ENCODE assay signal across 8 cellular contexts in genomic region chr2:221570321-221571107, GRCh38. TPM values are rescaled to one million over a fixed set of nuclear protein-coding genes. Genes with fewer than 3 reads are reported as not detected.
DNase-seq lines count a peak whose midpoint lies in the region; ATAC-seq and TF ChIP-seq lines count a peak whose summit lies in the region.

No MANE protein-coding gene starts in this region.

- H3K27ac Mint-ChIP-seq in endodermal cell = peak overlapping the region; percentile 16
- peak overlapping the region; percentile 39 to 94 (median 84) for H3K27ac Mint-ChIP-seq in naive thymus-derived CD4-positive, alpha-beta T cell

- H3K27ac ChIP-seq in heart right ventricle = no peak overlapping the region
- H3K27ac ChIP-seq in WERI-Rb-1 = no peak overlapping the region
- peak overlapping the region; percentile 25 for H3K27ac ChIP-seq in endodermal cell (ENCODE audit: low read depth, low read length)
- H3K27ac ChIP-seq in naive thymus-derived CD4-positive, alpha-beta T cell (ENCODE audit: low read depth, low read length) = no peak overlapping the region
- H3K27ac ChIP-seq in aorta (ENCODE audit: low read depth in 1 of 2, low read length in 2 of 2) = no peak overlapping the region

- H3K4me1 Mint-ChIP-seq in endodermal cell = peaks cover 55% of the 10 kb centered on the region
- peaks cover 22 to 62% (median 41%) of the 10 kb centered on the region in 7 donors for H3K4me1 Mint-ChIP-seq in naive thymus-derived CD4-positive, alpha-beta T cell

- peaks cover 7% of the 10 kb centered on the region for H3K36me3 Mint-ChIP-seq in endodermal cell (ENCODE audit: low read depth)
- peaks cover 0 to 16% (median 3%) of the 10 kb centered on the region in 5 donors for H3K36me3 Mint-ChIP-seq in naive thymus-derived CD4-positive, alpha-beta T cell

- TF ChIP-seq CTCF in heart right ventricle (IDR thresholded peaks at IDR 0.05) (peak in 4 of 9 donors; percentile 16 to 55 (median 38)), WERI-Rb-1 (IDR thresholded peaks at IDR 0.05; ENCODE audit: low read depth, low read length) (peak; percentile 16; the same call in 1 of the 2 replicates), endodermal cell (conservative IDR thresholded peaks at IDR 0.05) (peak; percentile 41)

- intact Hi-C loops in heart right ventricle (cut with DNase I) (loop anchor here (5.0 to 10.0 kb wide), 13 partner anchors 43 to 1836 kb away; no protein-coding TSS in a partner anchor), cardiac septum (cut with DNase I) (loop anchor here (2.0 to 10.0 kb wide), 8 partner anchors 43 to 1576 kb away; no protein-coding TSS in a partner anchor), aorta (cut with DNase I) (loop anchor here (5.0 to 10.0 kb wide), 5 partner anchors 346 to 1836 kb away; no protein-coding TSS in a partner anchor)
- intact Hi-C loops in naive thymus-derived CD4-positive, alpha-beta T cell (cut with micrococcal nuclease) = loop anchor here (5.0 to 10.0 kb wide), 17 partner anchors 38 to 1292 kb away; partner anchors contain the start of genes ACSL3 (in 1 of the 2) and FARSB (in 1 of the 2)

- H3K9ac ChIP-seq in endodermal cell (ENCODE audit: extremely low read depth, low read length, poor library complexity, severe bottlenecking) = peak overlapping the region; percentile 48

- peak overlapping the region; percentile 26 to 92 (median 76) for H3K4me3 ChIP-seq in heart right ventricle
- H3K4me3 ChIP-seq in WERI-Rb-1 (ENCODE audit: low read depth, low read length) = peak overlapping the region; percentile 80
- H3K4me3 ChIP-seq in endodermal cell (ENCODE audit: low read length) = peak overlapping the region; percentile 97
- H3K4me3 ChIP-seq in naive thymus-derived CD4-positive, alpha-beta T cell (ENCODE audit: low read length) = peak overlapping the region; percentile 91
- peak overlapping the region; percentile 65 to 80 for H3K4me3 ChIP-seq in aorta (ENCODE audit: low read length in 2 of 2)

- CTCF ChIA-PET in naive thymus-derived CD4-positive, alpha-beta T cell (lab: Charles Lee) = interaction anchor here (1.1 kb wide), 1 partner anchor 52 kb away, joined by 4 read pairs; no protein-coding TSS in a partner anchor

- ATAC-seq in heart right ventricle = no peak
- ATAC-seq in naive thymus-derived CD4-positive, alpha-beta T cell = peak; percentile 1
- no peak for ATAC-seq in aorta (ENCODE audit: low FRiP score)
- ATAC-seq in HG03342 (IDR thresholded peaks at IDR 0.05; ENCODE audit: unreplicated experiment) = no peak
- no peak for ATAC-seq in HG02970 (IDR thresholded peaks at IDR 0.05; ENCODE audit: low FRiP score, unreplicated experiment)

- H3K9me3 ChIP-seq in heart right ventricle (no peaks in the 10 kb centered on the region), WERI-Rb-1 (ENCODE audit: severe bottlenecking) (no peaks in the 10 kb centered on the region), endodermal cell (ENCODE audit: control insufficient read depth, low read length) (no peaks in the 10 kb centered on the region), aorta (ENCODE audit: control insufficient read depth, low read length) (no peaks in the 10 kb centered on the region)
- H3K9me3 ChIP-seq in naive thymus-derived CD4-positive, alpha-beta T cell (ENCODE audit: control insufficient read depth in 2 of 3, low read length in 3 of 3) = no peaks in the 10 kb centered on the region

- DNase-seq in heart right ventricle (peak; percentile 15 to 27), cardiac septum (ENCODE audit: low spot score) (no peak), WERI-Rb-1 (peak; percentile 47), endodermal cell (peak; percentile 75), aorta (peak in 1 of 2 donors; percentile 79)
- peak in 7 of 9 donors; percentile 10 to 42 (median 28) for DNase-seq in naive thymus-derived CD4-positive, alpha-beta T cell

- H3K9me3 Mint-ChIP-seq in endodermal cell = no peaks in the 10 kb centered on the region
- no peaks in the 10 kb centered on the region for H3K9me3 Mint-ChIP-seq in naive thymus-derived CD4-positive, alpha-beta T cell

- H3K4me3 Mint-ChIP-seq in endodermal cell = peak overlapping the region; percentile 79
- H3K4me3 Mint-ChIP-seq in naive thymus-derived CD4-positive, alpha-beta T cell = peak overlapping the region; percentile 88 to 97 (median 94)

- H3K36me3 ChIP-seq in heart right ventricle = peaks cover 0 to 7% (median 0%) of the 10 kb centered on the region in 9 donors
- H3K36me3 ChIP-seq in WERI-Rb-1 = no peaks in the 10 kb centered on the region
- peaks cover 10% of the 10 kb centered on the region for H3K36me3 ChIP-seq in endodermal cell (ENCODE audit: control insufficient read depth, insufficient read depth, low read length)
- peaks cover 0 to 8% (median 0%) of the 10 kb centered on the region in 3 experiments for H3K36me3 ChIP-seq in naive thymus-derived CD4-positive, alpha-beta T cell (ENCODE audit: control insufficient read depth in 2 of 3, insufficient read depth in 3 of 3, low read length in 3 of 3)
- H3K36me3 ChIP-seq in aorta (ENCODE audit: control insufficient read depth in 1 of 2, insufficient read depth in 2 of 2, low read length in 1 of 2) = no peaks in the 10 kb centered on the region

- POLR2A ChIA-PET in naive thymus-derived CD4-positive, alpha-beta T cell (lab: Charles Lee) = interaction anchor here (1.2 to 4.3 kb wide), 2 partner anchors 52 to 151 kb away, joined by 4 to 45 read pairs; no protein-coding TSS in a partner anchor

- H3K27me3 Mint-ChIP-seq in endodermal cell (ENCODE audit: insufficient read depth) = peaks cover 35% of the 10 kb centered on the region
- H3K27me3 Mint-ChIP-seq in naive thymus-derived CD4-positive, alpha-beta T cell = peaks cover 14 to 75% (median 39%) of the 10 kb centered on the region in 5 donors

- WGBS in heart right ventricle, 2 donors = 6 to 7% methylated on average over 43 of the region's 43 CpGs
- 4 to 7% methylated on average over 40 to 43 of the region's 43 CpGs for WGBS in endodermal cell (ENCODE audit: insufficient coverage in 1 of 2, insufficient read length in 1 of 2), 2 experiments
- WGBS in aorta, 2 donors = 2% methylated on average over 43 of the region's 43 CpGs

- H3K27me3 ChIP-seq in heart right ventricle = peaks cover 0 to 83% (median 10%) of the 10 kb centered on the region in 7 donors
- H3K27me3 ChIP-seq in WERI-Rb-1 (ENCODE audit: insufficient read depth, low read depth, severe bottlenecking) = peaks cover 12% of the 10 kb centered on the region
- H3K27me3 ChIP-seq in endodermal cell (ENCODE audit: control insufficient read depth, insufficient read depth, low read length, poor library complexity, severe bottlenecking) = no peaks in the 10 kb centered on the region
- peaks cover 0 to 4% of the 10 kb centered on the region in 2 donors for H3K27me3 ChIP-seq in naive thymus-derived CD4-positive, alpha-beta T cell (ENCODE audit: control insufficient read depth in 2 of 2, insufficient read depth in 2 of 2, low read length in 2 of 2)
- H3K27me3 ChIP-seq in aorta (ENCODE audit: control insufficient read depth in 1 of 2, insufficient read depth in 2 of 2, low read length in 1 of 2) = no peaks in the 10 kb centered on the region

- peaks cover 0 to 51% (median 44%) of the 10 kb centered on the region in 9 donors for H3K4me1 ChIP-seq in heart right ventricle
- H3K4me1 ChIP-seq in endodermal cell (ENCODE audit: control insufficient read depth, insufficient read depth, low read length) = peaks cover 6% of the 10 kb centered on the region
- peaks cover 11 to 19% of the 10 kb centered on the region in 2 donors for H3K4me1 ChIP-seq in naive thymus-derived CD4-positive, alpha-beta T cell (ENCODE audit: control insufficient read depth in 2 of 2, insufficient read depth in 2 of 2, low read length in 2 of 2)
- H3K4me1 ChIP-seq in aorta (ENCODE audit: control insufficient read depth in 1 of 2, insufficient read depth in 2 of 2, low read length in 2 of 2) = peaks cover 0 to 3% of the 10 kb centered on the region in 2 donors

RNA-seq across cellular contexts. Expression of gene EPHA4, which starts 1.6 kb away (rescaled TPM):
- total RNA-seq in heart right ventricle = 10 to 100 TPM in 9 of 10 donors, 1 to 10 TPM in 1; 8.2 to 51.3 (median 21.1) TPM
- polyA plus RNA-seq in heart right ventricle = 10 to 100 TPM in 1 of 2 donors, 1 to 10 TPM in 1; 3.4 to 12.3 TPM
- 72.6 TPM for total RNA-seq in cardiac septum
- 10 to 100 TPM; 74.1 to 87.3 TPM for total RNA-seq in endodermal cell
- 83.9 TPM for polyA plus RNA-seq in endodermal cell (2013, experiment 1 of 2)
- 76.5 TPM for polyA plus RNA-seq in endodermal cell (2013, experiment 2 of 2)
- total RNA-seq in naive thymus-derived CD4-positive, alpha-beta T cell = 10 to 100 TPM; 12.4 to 42.8 (median 30.6) TPM
- polyA plus RNA-seq in naive thymus-derived CD4-positive, alpha-beta T cell = 10 to 100 TPM in 1 of 2 donors, 1 to 10 TPM in 1; 8.3 to 16.1 TPM
- total RNA-seq in aorta = 10 to 100 TPM; 19.9 to 32.1 TPM
- 1 to 10 TPM; 2.9 to 5.3 TPM for polyA plus RNA-seq in aorta
